1 cellular context compared by ENCODE assay signal in genomic region chr7:44797329-44798258, GRCh38.
TF ChIP-seq lines count a peak whose summit lies in the region.

No MANE protein-coding gene starts in this region.

TF ChIP-seq in SK-N-SH, 30 proteins besides CTCF, POLR2A, EP300 and RAD21 (continued from another document):
- TF ChIP-seq SIN3A (IDR thresholded peaks at IDR 0.05; ENCODE audit: borderline replicate concordance, low read depth, low read length) = peak; percentile 81
- TF ChIP-seq EZH2phosphoT487 (IDR thresholded peaks at IDR 0.05; ENCODE audit: borderline replicate concordance, low read depth) = no peak
- peak; percentile 64 for TF ChIP-seq POLR2AphosphoS5 (IDR thresholded peaks at IDR 0.05; ENCODE audit: low read depth, low read length)
- no peak; the same call in 1 of the 2 replicates for TF ChIP-seq PBX3 (IDR thresholded peaks at IDR 0.05)
- 0 out of 2 replicates have a peak, but pooled peaks have one; percentile 7 for TF ChIP-seq MAX (IDR thresholded peaks at IDR 0.05; ENCODE audit: low read depth)
- no peak for TF ChIP-seq FOXJ3 (CRISPR knock-in tag; IDR thresholded peaks at IDR 0.05)
- peak; percentile 55; the same call in 1 of the 2 replicates for TF ChIP-seq MXI1 (IDR thresholded peaks at IDR 0.05; ENCODE audit: low read depth, low read length)
- no peak for TF ChIP-seq RCOR1 (IDR thresholded peaks at IDR 0.05; ENCODE audit: low read length)
